ENCODE assay signal across 1 cellular context in the genomic region with DNA sequence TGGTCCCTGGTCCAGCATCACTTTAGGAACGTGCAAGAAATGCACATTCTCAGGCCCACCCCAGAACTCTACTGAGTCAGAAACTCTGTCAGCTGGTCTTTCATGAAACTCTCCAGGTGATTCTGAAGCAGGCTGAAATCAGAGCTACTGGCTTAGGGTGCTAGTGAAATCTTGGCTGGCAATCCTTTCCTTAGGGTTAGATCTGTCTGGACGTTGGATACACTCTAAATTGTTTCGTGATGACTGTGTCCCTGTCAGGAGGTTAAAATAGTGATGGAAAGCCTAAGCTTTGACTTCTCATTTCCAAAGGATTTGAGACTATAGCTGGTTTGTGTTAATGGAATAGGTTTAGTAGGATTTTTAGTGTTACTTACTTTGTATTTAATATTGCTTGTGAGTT.
TF ChIP-seq lines count a peak whose summit lies in the region.

No MANE protein-coding gene starts in this region.

TF ChIP-seq in HepG2, 621 proteins besides CTCF, POLR2A, EP300 and RAD21 (continued from another document):
- TF ChIP-seq, protein P1, sequence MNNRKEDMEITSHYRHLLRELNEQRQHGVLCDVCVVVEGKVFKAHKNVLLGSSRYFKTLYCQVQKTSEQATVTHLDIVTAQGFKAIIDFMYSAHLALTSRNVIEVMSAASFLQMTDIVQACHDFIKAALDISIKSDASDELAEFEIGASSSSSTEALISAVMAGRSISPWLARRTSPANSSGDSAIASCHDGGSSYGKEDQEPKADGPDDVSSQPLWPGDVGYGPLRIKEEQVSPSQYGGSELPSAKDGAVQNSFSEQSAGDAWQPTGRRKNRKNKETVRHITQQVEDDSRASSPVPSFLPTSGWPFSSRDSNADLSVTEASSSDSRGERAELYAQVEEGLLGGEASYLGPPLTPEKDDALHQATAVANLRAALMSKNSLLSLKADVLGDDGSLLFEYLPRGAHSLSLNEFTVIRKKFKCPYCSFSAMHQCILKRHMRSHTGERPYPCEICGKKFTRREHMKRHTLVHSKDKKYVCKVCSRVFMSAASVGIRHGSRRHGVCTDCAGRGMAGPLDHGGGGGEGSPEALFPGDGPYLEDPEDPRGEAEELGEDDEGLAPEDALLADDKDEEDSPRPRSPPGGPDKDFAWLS (CRISPR knock-in tag; IDR thresholded peaks at IDR 0.05; ENCODE audit: borderline replicate concordance) = no peak
- TF ChIP-seq MTA3 (CRISPR knock-in tag; IDR thresholded peaks at IDR 0.05) (no peak), ZSCAN12 (CRISPR knock-in tag; IDR thresholded peaks at IDR 0.05) (no peak)
- TF ChIP-seq, protein P2, sequence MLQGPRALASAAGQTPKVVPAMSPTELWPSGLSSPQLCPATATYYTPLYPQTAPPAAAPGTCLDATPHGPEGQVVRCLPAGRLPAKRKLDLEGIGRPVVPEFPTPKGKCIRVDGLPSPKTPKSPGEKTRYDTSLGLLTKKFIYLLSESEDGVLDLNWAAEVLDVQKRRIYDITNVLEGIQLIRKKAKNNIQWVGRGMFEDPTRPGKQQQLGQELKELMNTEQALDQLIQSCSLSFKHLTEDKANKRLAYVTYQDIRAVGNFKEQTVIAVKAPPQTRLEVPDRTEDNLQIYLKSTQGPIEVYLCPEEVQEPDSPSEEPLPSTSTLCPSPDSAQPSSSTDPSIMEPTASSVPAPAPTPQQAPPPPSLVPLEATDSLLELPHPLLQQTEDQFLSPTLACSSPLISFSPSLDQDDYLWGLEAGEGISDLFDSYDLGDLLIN (CRISPR knock-in tag; IDR thresholded peaks at IDR 0.05; ENCODE audit: borderline replicate concordance) = no peak
TF ChIP-seq in HepG2: peak in this region for 0.
